Comparison of ENCODE assay signal across 8 cellular contexts in the genomic region with DNA sequence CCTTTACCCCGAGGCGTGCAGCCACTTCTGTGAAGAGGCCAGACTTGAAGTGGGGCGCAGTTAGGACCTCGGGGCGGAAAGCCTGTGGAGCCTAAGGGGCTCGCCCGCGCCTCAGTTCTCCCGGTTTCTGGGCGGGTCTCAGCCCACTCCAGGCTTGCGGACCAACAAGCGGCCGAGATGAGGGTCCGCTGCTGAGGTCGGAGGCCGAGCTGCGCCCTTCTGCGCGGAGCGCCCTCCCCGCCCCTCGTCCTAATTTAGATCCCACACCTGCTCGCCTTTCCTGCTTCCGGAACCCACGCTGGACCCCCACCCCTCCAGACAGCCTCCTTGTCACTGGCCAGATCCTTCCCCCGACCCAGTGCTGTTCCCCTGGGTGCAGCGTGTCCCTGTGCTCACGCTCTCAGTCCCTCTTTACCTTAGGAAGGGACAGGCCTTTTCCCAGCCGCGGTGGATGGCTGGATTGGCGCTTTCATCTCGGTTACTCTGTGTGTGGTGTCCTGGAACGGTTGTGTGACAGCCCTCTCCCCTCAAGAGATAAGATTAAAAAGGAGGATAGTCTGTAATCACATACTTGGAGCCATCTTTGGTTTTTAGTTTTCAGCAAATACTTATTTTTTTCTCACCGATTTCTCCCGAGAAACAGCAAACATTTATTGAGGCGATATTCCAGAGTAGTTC. TPM values are rescaled to one million over a fixed set of nuclear protein-coding genes. Genes with fewer than 3 reads are reported as not detected.
DNase-seq lines count a peak whose midpoint lies in the region; TF ChIP-seq lines count a peak whose summit lies in the region.

No MANE protein-coding gene starts in this region.

- no peaks in the 10 kb centered on the region for H3K27me3 Mint-ChIP-seq in activated naive CD4-positive, alpha-beta T cell treated with anti-CD3 and anti-CD28 coated beads, Interleukin-2, amount 10 ng/mL, durations not matched to agents 7 days and 5 days

- peak overlapping the region; percentile 92 for H3K27ac Mint-ChIP-seq in activated naive CD4-positive, alpha-beta T cell treated with anti-CD3 and anti-CD28 coated beads, Interleukin-2, amount 10 ng/mL, durations not matched to agents 7 days and 5 days

- peaks cover 25% of the 10 kb centered on the region for H3K36me3 ChIP-seq in OCI-LY7 (ENCODE audit: insufficient read depth, low read length)
- H3K36me3 ChIP-seq in endocrine pancreas (ENCODE audit: control insufficient read depth, insufficient read depth, low read length): no peaks in the 10 kb centered on the region
- no peaks in the 10 kb centered on the region for H3K36me3 ChIP-seq in neural cell (ENCODE audit: insufficient read depth, low read length)

- BruUV-seq in OCI-LY7 (replicated peaks; lab: Mats Ljungman, UMichigan): TSS peak; percentile 95

- H3K9me3 ChIP-seq in OCI-LY7 (ENCODE audit: low read length) (no peaks in the 10 kb centered on the region), endocrine pancreas (ENCODE audit: control insufficient read depth, low read length) (no peaks in the 10 kb centered on the region), neural cell (ENCODE audit: low read length) (no peaks in the 10 kb centered on the region)

- no peaks in the 10 kb centered on the region for H4K20me1 ChIP-seq in OCI-LY7 (ENCODE audit: insufficient read depth, low read length)
- H4K20me1 ChIP-seq in neural cell (ENCODE audit: insufficient read depth): no peaks in the 10 kb centered on the region

- no peak for TF ChIP-seq EP300 in neural cell (conservative IDR thresholded peaks at IDR 0.05; ENCODE audit: poor library complexity, severe bottlenecking)

- peaks cover 56% of the 10 kb centered on the region for H3K4me1 Mint-ChIP-seq in activated naive CD4-positive, alpha-beta T cell treated with anti-CD3 and anti-CD28 coated beads, Interleukin-2, amount 10 ng/mL, durations not matched to agents 7 days and 5 days

- no peak for TF ChIP-seq CTCF in OCI-LY7 (conservative IDR thresholded peaks at IDR 0.05; ENCODE audit: low read length)
- TF ChIP-seq CTCF in neural cell (IDR thresholded peaks at IDR 0.05; ENCODE audit: poor library complexity, severe bottlenecking): no peak

- H3F3A ChIP-seq in neural cell (ENCODE audit: insufficient read depth, low read length, poor library complexity, severe bottlenecking): no peaks in the 10 kb centered on the region

- H2AFZ ChIP-seq in OCI-LY7 (ENCODE audit: low read length) (peak overlapping the region; percentile 43; the same call in 1 of the 2 replicates), neural cell (ENCODE audit: low read depth, low read length) (peak overlapping the region; percentile 70)

- H3K4me2 ChIP-seq in OCI-LY7 (ENCODE audit: low read length): peak overlapping the region; percentile 99
- H3K4me2 ChIP-seq in neural cell (ENCODE audit: low read length): peak overlapping the region; percentile 92

- CTCF ChIA-PET in activated naive CD4-positive, alpha-beta T cell treated with anti-CD3 and anti-CD28 coated beads, Interleukin-2, amount 10 ng/mL, durations not matched to agents 7 days and 5 days (lab: Charles Lee): interaction anchor here (1.6 to 1.9 kb wide), 2 partner anchors 10 to 16 kb away, joined by 6 to 20 read pairs; no protein-coding TSS in a partner anchor
- CTCF ChIA-PET in OCI-LY7 (lab: Charles Lee; ENCODE audit: unreplicated experiment): interaction anchor here (1.0 kb wide), 1 partner anchor 16 kb away, joined by 4 read pairs; no protein-coding TSS in a partner anchor

- intact Hi-C loops in OCI-LY7 (cut with micrococcal nuclease; ENCODE audit: unreplicated experiment): loop anchor here (1.0 kb wide), 3 partner anchors 20 to 145 kb away; a partner anchor contains a TSS

- peaks cover 21% of the 10 kb centered on the region for H3K36me3 Mint-ChIP-seq in activated naive CD4-positive, alpha-beta T cell treated with anti-CD3 and anti-CD28 coated beads, Interleukin-2, amount 10 ng/mL, durations not matched to agents 7 days and 5 days

- DNase-seq in activated naive CD4-positive, alpha-beta T cell treated with anti-CD3 and anti-CD28 coated beads, Interleukin-2, amount 10 ng/mL, durations not matched to agents 7 days and 5 days: no peak
- DNase-seq in activated naive CD4-positive, alpha-beta T cell treated with Interleukin-2 at 50 U/mL for 16 hours: no peak
- DNase-seq in OCI-LY7 (ENCODE audit: low spot score) (peak; percentile 76), SIG-M5 (lab: John Stamatoyannopoulos, UW) (no peak), UCSD-AML1 (lab: John Stamatoyannopoulos, UW; ENCODE audit: unreplicated experiment) (no peak), GF-D8 (lab: John Stamatoyannopoulos, UW) (no peak)

- no peaks in the 10 kb centered on the region for H3K9me3 Mint-ChIP-seq in activated naive CD4-positive, alpha-beta T cell treated with anti-CD3 and anti-CD28 coated beads, Interleukin-2, amount 10 ng/mL, durations not matched to agents 7 days and 5 days

- peak overlapping the region; percentile 86 for H3K4me3 Mint-ChIP-seq in activated naive CD4-positive, alpha-beta T cell treated with anti-CD3 and anti-CD28 coated beads, Interleukin-2, amount 10 ng/mL, durations not matched to agents 7 days and 5 days

- no peaks in the 10 kb centered on the region for H3K9me2 ChIP-seq in OCI-LY7 (ENCODE audit: insufficient read depth, low read length)
- no peaks in the 10 kb centered on the region for H3K9me2 ChIP-seq in neural cell (ENCODE audit: insufficient read depth, low read length)

- H3K27me3 ChIP-seq in endocrine pancreas (ENCODE audit: control insufficient read depth, insufficient read depth, low read length) (no peaks in the 10 kb centered on the region), neural cell (ENCODE audit: insufficient read depth, low read depth, low read length) (no peaks in the 10 kb centered on the region)

- H3K9ac ChIP-seq in endocrine pancreas (ENCODE audit: control insufficient read depth, insufficient read depth, low read length) (peak overlapping the region; percentile 90), neural cell (ENCODE audit: low read length) (peak overlapping the region; percentile 94)

- H3K4me1 ChIP-seq in OCI-LY7 (ENCODE audit: insufficient read depth, low read length, poor library complexity, severe bottlenecking) (peaks cover 52% of the 10 kb centered on the region), endocrine pancreas (ENCODE audit: control insufficient read depth, insufficient read depth, low read length) (no peaks in the 10 kb centered on the region)

- peaks cover 26% of the 10 kb centered on the region for H3K79me2 ChIP-seq in OCI-LY7 (ENCODE audit: insufficient read depth, low read depth, low read length)
- peaks cover 22% of the 10 kb centered on the region for H3K79me2 ChIP-seq in neural cell (replicated peaks; ENCODE audit: insufficient read depth, low read length)

- POLR2A ChIA-PET in OCI-LY7 (lab: Charles Lee): interaction anchor here (0.6 to 2.2 kb wide), 4 partner anchors 10 to 21 kb away, joined by 3 to 7 read pairs (median 5); no protein-coding TSS in a partner anchor

- H3K27ac ChIP-seq in OCI-LY7 (ENCODE audit: low read depth, low read length, poor library complexity, severe bottlenecking): peak overlapping the region; percentile 96
- peak overlapping the region; percentile 92 for H3K27ac ChIP-seq in neural cell (ENCODE audit: low read length)

- no peak for TF ChIP-seq RAD21 in neural cell (conservative IDR thresholded peaks at IDR 0.05)

- H3K4me3 ChIP-seq in OCI-LY7 (ENCODE audit: low read depth, low read length, poor library complexity, severe bottlenecking): peak overlapping the region; percentile 85
- peak overlapping the region; percentile 30 for H3K4me3 ChIP-seq in endocrine pancreas (ENCODE audit: control insufficient read depth, insufficient read depth, low read length)
- peak overlapping the region; percentile 84 for H3K4me3 ChIP-seq in neural cell (ENCODE audit: low read length)

TF ChIP-seq in neural cell, 6 proteins besides CTCF, POLR2A, EP300 and RAD21:
- TF ChIP-seq MXI1 (conservative IDR thresholded peaks at IDR 0.05; ENCODE audit: poor library complexity, severe bottlenecking) (no peak), TAF1 (IDR thresholded peaks at IDR 0.05; ENCODE audit: low read depth) (peak; percentile 38)

RNA-seq across cellular contexts. Expression of a gene that starts 0.9 kb away (rescaled TPM):
- total RNA-seq in OCI-LY7 (2014; rRNA removed; shearing (Covaris generic)): 57.7 and 66.5 TPM in 2 replicates
- 106 and 107 TPM in 2 replicates for total RNA-seq in OCI-LY7 (2022)
- 93.5 and 97.2 TPM in 2 replicates for polyA plus RNA-seq in neural cell
- 108 and 109 TPM in 2 replicates for polyA minus RNA-seq in neural cell

RNA-seq across cellular contexts. Expression of a gene that starts 13.8 kb away (rescaled TPM):
- 16.0 and 21.3 TPM in 2 replicates for total RNA-seq in OCI-LY7 (2014; rRNA removed; shearing (Covaris generic))
- 21.9 and 25.9 TPM in 2 replicates for total RNA-seq in OCI-LY7 (2022)
- 59.9 and 77.4 TPM in 2 replicates for polyA plus RNA-seq in neural cell
- 30.2 and 31.2 TPM in 2 replicates for polyA minus RNA-seq in neural cell

RNA-seq across cellular contexts. Expression of a gene that starts 18.9 kb away (rescaled TPM):
- 155 and 257 TPM in 2 replicates for total RNA-seq in OCI-LY7 (2014; rRNA removed; shearing (Covaris generic))
- total RNA-seq in OCI-LY7 (2022): 215 and 228 TPM in 2 replicates
- polyA plus RNA-seq in neural cell: 71.7 and 73.8 TPM in 2 replicates
- polyA minus RNA-seq in neural cell: 105 and 112 TPM in 2 replicates

RNA-seq across cellular contexts. Expression of a gene that starts 30.1 kb away (rescaled TPM):
- total RNA-seq in OCI-LY7 (2014; rRNA removed; shearing (Covaris generic)): 0.44 and 0.57 TPM in 2 replicates
- total RNA-seq in OCI-LY7 (2022): 0.30 and 1.7 TPM in 2 replicates
- polyA plus RNA-seq in neural cell: not detected in 2 replicates
- not detected in 2 replicates for polyA minus RNA-seq in neural cell

RNA-seq across cellular contexts. Expression of a gene that starts 58.9 kb away (rescaled TPM):
- 10.9 and 13.3 TPM in 2 replicates for total RNA-seq in OCI-LY7 (2014; rRNA removed; shearing (Covaris generic))
- total RNA-seq in OCI-LY7 (2022): 24.7 and 27.3 TPM in 2 replicates
- 1.3 TPM in 2 replicates for polyA plus RNA-seq in neural cell
- 1.5 and 1.7 TPM in 2 replicates for polyA minus RNA-seq in neural cell

Comparison
In these comparisons a context has a peak if more than half of its experiments do, and no peak if none do; other contexts are left out.
1. H3K4me3 ChIP-seq: peak in every context shown above with its lines; median percentile 85 in OCI-LY7; 84 in neural cell; 30 in endocrine pancreas.